ENCODE assay signal across 8 cellular contexts in genomic region chr17:82497483-82498405, GRCh38. TPM values are rescaled to one million over a fixed set of nuclear protein-coding genes. Genes with fewer than 3 reads are reported as not detected.
DNase-seq lines count a peak whose midpoint lies in the region; ATAC-seq and TF ChIP-seq lines count a peak whose summit lies in the region.

No MANE protein-coding gene starts in this region.

- peak; percentile 66 for DNase-seq in GM12865 (ENCODE audit: low read depth)
- DNase-seq in SJSA1 (ENCODE audit: low read depth in 1 of 2, low spot score in 2 of 2) = peak in 1 of 2 experiments; percentile 74
- no peak for DNase-seq in iPS DF 6.9 (ENCODE audit: low read depth, low spot score)
- DNase-seq in gastrocnemius medialis = peak; percentile 36 to 42
- DNase-seq in OCI-M2 (lab: John Stamatoyannopoulos, UW; ENCODE audit: unreplicated experiment) = no peak
- DNase-seq in NCI-H1048 (lab: John Stamatoyannopoulos, UW) = no peak

- no peak for TF ChIP-seq CTCF in GM12865 (IDR thresholded peaks at IDR 0.05; ENCODE audit: insufficient read depth, low read depth, low read length, missing control alignments)
- TF ChIP-seq CTCF in gastrocnemius medialis (IDR thresholded peaks at IDR 0.05 in 4 of 5, conservative IDR thresholded peaks at IDR 0.05 in 1 of 5) = no peak

- H3K4me3 ChIP-seq in GM12865 (ENCODE audit: low read depth, low read length) (peak overlapping the region; percentile 48), SJSA1 (peak overlapping the region; percentile 61), iPS DF 6.9 (ENCODE audit: low read length) (peak overlapping the region; percentile 43; the same call in 1 of the 2 replicates), gastrocnemius medialis (peak overlapping the region; percentile 71 to 77 (median 73))

- WGBS in iPS DF 6.9 (ENCODE audit: insufficient coverage, insufficient read length) = no CpG with 5 or more reads among the region's 66 CpGs

- intact Hi-C loops in gastrocnemius medialis (cut with DNase I; ENCODE audit: low total_unique reads) = loop anchor here (1.0 to 2.0 kb wide), 4 partner anchors 22 to 141 kb away; partner anchors contain the start of genes FOXK2, HEXD and OGFOD3

- peak; percentile 3 for ATAC-seq in HG03159 (IDR thresholded peaks at IDR 0.05; ENCODE audit: unreplicated experiment)
- peak; percentile 53 to 59 for ATAC-seq in gastrocnemius medialis

- H3K4me1 ChIP-seq in SJSA1 (replicated peaks) = peaks cover 30% of the 10 kb centered on the region
- H3K4me1 ChIP-seq in iPS DF 6.9 (ENCODE audit: control insufficient read depth, insufficient read depth, low read length) = peaks cover 8% of the 10 kb centered on the region; the same call in 1 of the 2 replicates
- peaks cover 12 to 18% of the 10 kb centered on the region in 2 donors for H3K4me1 ChIP-seq in gastrocnemius medialis

- TF ChIP-seq POLR2A in gastrocnemius medialis (IDR thresholded peaks at IDR 0.05) = no peak

- in situ Hi-C loops in gastrocnemius medialis (cut with MboI; ENCODE audit: low sequenced_read_pairs in 4 of 4) = no loop called here

- peak overlapping the region; percentile 75 for H3K27ac ChIP-seq in SJSA1
- H3K27ac ChIP-seq in angular gyrus (ENCODE audit: low read depth, low read length) = peak overlapping the region; percentile 29
- no peak overlapping the region for H3K27ac ChIP-seq in iPS DF 6.9 (ENCODE audit: low read length)
- peak overlapping the region; percentile 88 to 92 (median 90) for H3K27ac ChIP-seq in gastrocnemius medialis

- H3K36me3 ChIP-seq in SJSA1 (no peaks in the 10 kb centered on the region), iPS DF 6.9 (ENCODE audit: control insufficient read depth, insufficient read depth, low read length) (no peaks in the 10 kb centered on the region), gastrocnemius medialis (no peaks in the 10 kb centered on the region)

- no peaks in the 10 kb centered on the region for H3K9me3 ChIP-seq in SJSA1 (replicated peaks)
- H3K9me3 ChIP-seq in iPS DF 6.9 (ENCODE audit: control insufficient read depth, insufficient read depth, low read length) = no peaks in the 10 kb centered on the region
- H3K9me3 ChIP-seq in gastrocnemius medialis = no peaks in the 10 kb centered on the region

- H3K27me3 ChIP-seq in SJSA1 (replicated peaks) (no peaks in the 10 kb centered on the region), iPS DF 6.9 (ENCODE audit: control insufficient read depth, insufficient read depth, low read length) (peaks cover 2% of the 10 kb centered on the region; the same call in 1 of the 2 replicates), gastrocnemius medialis (no peaks in the 10 kb centered on the region)

RNA-seq across cellular contexts. Expression of gene FOXK2, which starts 21.8 kb away (rescaled TPM):
- 39.3 and 54.9 TPM in 2 replicates for total RNA-seq in SJSA1 (2014; rRNA removed; shearing (Covaris generic))
- total RNA-seq in gastrocnemius medialis = 100 to 1,000 TPM in 1 of 4 donors, 10 to 100 TPM in 3; 70.7 to 109 (median 85.0) TPM

RNA-seq across cellular contexts. Expression of gene NARF, which starts 39.2 kb away (rescaled TPM):
- 41.6 and 58.5 TPM in 2 replicates for total RNA-seq in SJSA1 (2014; rRNA removed; shearing (Covaris generic))
- 10 to 100 TPM; 29.6 to 63.4 (median 49.0) TPM for total RNA-seq in gastrocnemius medialis

RNA-seq across cellular contexts. Expression of gene CYBC1, which starts 47.2 kb away (rescaled TPM):
- 71.4 and 106 TPM in 2 replicates for total RNA-seq in SJSA1 (2014; rRNA removed; shearing (Covaris generic))
- 10 to 100 TPM; 17.3 to 29.8 (median 19.3) TPM for total RNA-seq in gastrocnemius medialis

Comparison
In these comparisons a context has a peak if more than half of its experiments do, and no peak if none do; other contexts are left out.
1. DNase-seq: peak in GM12865 (single experiment) and gastrocnemius medialis (2 of 2); none in iPS DF 6.9 (single experiment), OCI-M2 (single experiment) and NCI-H1048 (single experiment).
2. Peak in every context shown above with its lines, with median percentiles within 50 percentile points of each other: H3K4me3 ChIP-seq.